ENCODE assay signal across 8 cellular contexts in the genomic region with DNA sequence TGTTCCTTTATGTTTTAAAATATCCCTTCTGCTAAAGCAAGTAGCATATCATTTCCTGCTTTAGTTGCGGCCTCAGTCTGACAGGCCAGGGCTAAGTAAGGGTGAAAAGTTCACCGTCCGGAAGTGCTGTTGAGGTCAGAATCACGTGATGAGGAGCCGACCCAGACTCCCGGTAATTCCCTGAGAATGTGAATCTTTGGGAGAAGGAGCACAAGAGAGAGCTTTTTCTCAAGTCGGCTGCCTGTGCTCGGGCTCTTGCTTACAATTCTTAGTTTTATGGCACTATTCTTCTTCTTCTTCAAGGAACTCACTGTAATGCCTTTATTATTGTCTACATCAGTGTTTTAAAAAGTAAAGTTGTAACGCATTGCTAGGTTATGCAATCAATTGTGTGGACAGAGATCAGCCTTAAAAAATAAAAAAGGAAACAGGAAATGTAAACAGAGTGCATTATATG.
DNase-seq lines count a peak whose midpoint lies in the region; ATAC-seq and TF ChIP-seq lines count a peak whose summit lies in the region.

No MANE protein-coding gene starts in this region.

- H3K4me3 ChIP-seq in WI38 (ENCODE audit: low read depth, low read length): peak overlapping the region; percentile 33

- no peaks in the 10 kb centered on the region for H3K9me3 ChIP-seq in CD4-positive, alpha-beta T cell (ENCODE audit: control insufficient read depth, low read length)

- H3K27me3 ChIP-seq in CD4-positive, alpha-beta T cell (ENCODE audit: control insufficient read depth, insufficient read depth, low read length): no peaks in the 10 kb centered on the region

- no peak for TF ChIP-seq CTCF in CD4-positive, alpha-beta T cell (IDR thresholded peaks at IDR 0.05)
- TF ChIP-seq CTCF in WI38 (IDR thresholded peaks at IDR 0.05; ENCODE audit: low read depth, low read length) (no peak), progenitor cell of endocrine pancreas (IDR thresholded peaks at IDR 0.05; ENCODE audit: unreplicated experiment) (no peak)

- peaks cover 25% of the 10 kb centered on the region for H3K4me1 Mint-ChIP-seq in CD4-positive, alpha-beta T cell (ENCODE audit: low read depth)
- H3K4me1 Mint-ChIP-seq in progenitor cell of endocrine pancreas (ENCODE audit: low read depth): peaks cover 17% of the 10 kb centered on the region

- peak overlapping the region; percentile 50 for H3K27ac Mint-ChIP-seq in CD4-positive, alpha-beta T cell
- H3K27ac Mint-ChIP-seq in progenitor cell of endocrine pancreas: peak overlapping the region; percentile 53

- POLR2A ChIA-PET in CD4-positive, alpha-beta T cell (lab: Charles Lee): no interaction called here

- no peak for ATAC-seq in CD4-positive, alpha-beta T cell (ENCODE audit: poor library complexity)
- peak; percentile 94 for ATAC-seq in GM19438 (IDR thresholded peaks at IDR 0.05; ENCODE audit: low read depth, unreplicated experiment)

- intact Hi-C loops in CD4-positive, alpha-beta T cell (cut with DNase I, micrococcal nuclease): no loop called here
- intact Hi-C loops in head of caudate nucleus (cut with DNase I): no loop called here

- no peak for DNase-seq in CD4-positive, alpha-beta T cell
- DNase-seq in HK-2 (ENCODE audit: unreplicated experiment): peak; percentile 77
- peak in 26 of 42 donors; percentile 4 to 61 (median 22) for DNase-seq in head of caudate nucleus
- DNase-seq in progenitor cell of endocrine pancreas (ENCODE audit: low spot score, unreplicated experiment): no peak
- no peak for DNase-seq in NCI-H524 (lab: John Stamatoyannopoulos, UW)
- no peak for DNase-seq in NCI-H69 (lab: John Stamatoyannopoulos, UW)

- CTCF ChIA-PET in CD4-positive, alpha-beta T cell (lab: Charles Lee): no interaction called here

- H3K9me3 Mint-ChIP-seq in CD4-positive, alpha-beta T cell: no peaks in the 10 kb centered on the region
- no peaks in the 10 kb centered on the region for H3K9me3 Mint-ChIP-seq in progenitor cell of endocrine pancreas (ENCODE audit: low read depth)

- no peaks in the 10 kb centered on the region for H3K27me3 Mint-ChIP-seq in CD4-positive, alpha-beta T cell
- no peaks in the 10 kb centered on the region for H3K27me3 Mint-ChIP-seq in progenitor cell of endocrine pancreas

- H3K27ac ChIP-seq in CD4-positive, alpha-beta T cell (ENCODE audit: low read depth, low read length): no peak overlapping the region

- H3K4me3 Mint-ChIP-seq in CD4-positive, alpha-beta T cell: peak overlapping the region; percentile 26
- peak overlapping the region; percentile 22 for H3K4me3 Mint-ChIP-seq in progenitor cell of endocrine pancreas (ENCODE audit: low read depth)

- H3K36me3 Mint-ChIP-seq in CD4-positive, alpha-beta T cell (ENCODE audit: low read depth): no peaks in the 10 kb centered on the region
- H3K36me3 Mint-ChIP-seq in progenitor cell of endocrine pancreas (ENCODE audit: insufficient read depth): peaks cover 13% of the 10 kb centered on the region

Comparison
In these comparisons a context has a peak if more than half of its experiments do, and no peak if none do; other contexts are left out.
1. DNase-seq: peak in HK-2 (single experiment) and head of caudate nucleus (26 of 42); none in CD4-positive, alpha-beta T cell (0 of 10), progenitor cell of endocrine pancreas (single experiment), NCI-H524 (0 of 2) and NCI-H69 (single experiment).